In genomic region chr2:151261977-151262291, GRCh38 we compare ENCODE assay signal across 8 cellular contexts. TPM values are rescaled to one million over a fixed set of nuclear protein-coding genes. Genes with fewer than 3 reads are reported as not detected.
DNase-seq lines count a peak whose midpoint lies in the region; ATAC-seq and TF ChIP-seq lines count a peak whose summit lies in the region.

No MANE protein-coding gene starts in this region.

- peak; percentile 18 for DNase-seq in GM20000 (ENCODE audit: low spot score)
- no peak for DNase-seq in T-helper 17 cell
- no peak for DNase-seq in foreskin keratinocyte
- DNase-seq in NCI-H1092 (lab: John Stamatoyannopoulos, UW), result no peak
- DNase-seq in islet precursor cell, result no peak
- DNase-seq in GDM1 (lab: John Stamatoyannopoulos, UW), result no peak
- no peak for DNase-seq in DMS 273 treated with DMSO at 0.1 percent for 48 hours (lab: John Stamatoyannopoulos, UW)

- H3K27me3 ChIP-seq in foreskin keratinocyte (no peaks in the 10 kb centered on the region), skeletal muscle satellite cell (ENCODE audit: control insufficient read depth, insufficient read depth, low read length) (no peaks in the 10 kb centered on the region)

- no peaks in the 10 kb centered on the region for H3K36me3 ChIP-seq in skeletal muscle satellite cell (ENCODE audit: insufficient read depth, low read length)

- H3K27ac Mint-ChIP-seq in T-helper 17 cell, result peak overlapping the region; percentile 98

- H3K4me1 ChIP-seq in foreskin keratinocyte (peaks cover 16% of the 10 kb centered on the region), skeletal muscle satellite cell (ENCODE audit: control insufficient read depth, insufficient read depth, low read length) (peaks cover 15% of the 10 kb centered on the region)

- H3K4me2 ChIP-seq in skeletal muscle satellite cell (ENCODE audit: low read length), result peak overlapping the region; percentile 93

- TF ChIP-seq CTCF in GM20000 (IDR thresholded peaks at IDR 0.05; ENCODE audit: extremely low read depth, missing control alignments) (no peak), foreskin keratinocyte (conservative IDR thresholded peaks at IDR 0.05) (no peak)

- H3K4me1 Mint-ChIP-seq in T-helper 17 cell, result peaks cover 19% of the 10 kb centered on the region

- no peaks in the 10 kb centered on the region for H3K36me3 Mint-ChIP-seq in T-helper 17 cell (ENCODE audit: low read depth)

- peak overlapping the region; percentile 95 for H3K4me3 Mint-ChIP-seq in T-helper 17 cell

- H3K9me3 ChIP-seq in T-helper 17 cell (ENCODE audit: control insufficient read depth, low read length, poor library complexity, severe bottlenecking) (no peaks in the 10 kb centered on the region), skeletal muscle satellite cell (replicated peaks; ENCODE audit: low read length) (no peaks in the 10 kb centered on the region)

- peak overlapping the region; percentile 88 for H3K4me3 ChIP-seq in skeletal muscle satellite cell (ENCODE audit: low read length)

- ATAC-seq in T-helper 17 cell (no peak), foreskin keratinocyte (no peak)

- H3K9ac ChIP-seq in skeletal muscle satellite cell (ENCODE audit: low read depth, low read length), result peak overlapping the region; percentile 94

- H3K27ac ChIP-seq in foreskin keratinocyte, result peak overlapping the region; percentile 59

- no peaks in the 10 kb centered on the region for H3K27me3 Mint-ChIP-seq in T-helper 17 cell

RNA-seq across cellular contexts. Expression of gene RBM43, which starts 0.3 kb away (rescaled TPM):
- total RNA-seq in T-helper 17 cell (10 to 100 TPM; 10.4 to 11.6 TPM), foreskin keratinocyte (1.3 and 1.5 TPM in 2 replicates)
- polyA plus RNA-seq in foreskin keratinocyte, result 0.69 and 0.88 TPM in 2 replicates
- 2.8 and 5.0 TPM in 2 replicates for total RNA-seq in skeletal muscle satellite cell (2012; rRNA removed)

RNA-seq across cellular contexts. Expression of gene NMI, which starts 27.5 kb away (rescaled TPM):
- total RNA-seq in T-helper 17 cell, result 10 to 100 TPM; 16.4 to 17.5 TPM
- total RNA-seq in foreskin keratinocyte, result 13.3 and 15.3 TPM in 2 replicates
- 15.3 and 15.5 TPM in 2 replicates for polyA plus RNA-seq in foreskin keratinocyte
- 6.6 and 6.8 TPM in 2 replicates for total RNA-seq in skeletal muscle satellite cell (2012; rRNA removed)
